ENCODE assay signal across 20 cellular contexts in the genomic region with DNA sequence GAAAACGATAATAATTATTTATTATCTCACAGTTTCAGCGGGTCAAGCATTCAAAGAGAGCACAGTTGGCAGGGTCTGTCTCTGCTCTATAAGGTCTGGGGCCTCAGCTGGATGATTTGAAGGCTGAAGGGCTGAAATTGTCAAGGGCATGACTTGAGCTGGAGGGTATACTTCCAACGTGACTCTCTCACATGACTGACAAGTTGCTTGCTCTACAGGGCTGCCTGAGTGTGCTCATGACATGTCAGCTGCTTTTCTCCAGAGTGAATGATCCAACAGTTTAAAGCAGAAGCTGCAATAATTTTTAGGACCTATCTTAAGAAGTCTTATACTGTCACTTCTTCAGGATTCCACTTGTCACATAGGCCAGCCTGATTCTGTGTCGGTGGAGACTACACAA. TPM values are rescaled to one million over a fixed set of nuclear protein-coding genes. Genes with fewer than 3 reads are reported as not detected.
DNase-seq lines count a peak whose midpoint lies in the region; ATAC-seq and TF ChIP-seq lines count a peak whose summit lies in the region.
"Had no signal": no experiment of that assay in that cellular context is flagged by ENCODE, and none has a peak within 500 bp of the region (broad histone marks: within the 10 kb centered on the region; RNA-seq: fewer than 3 reads in every experiment).

No MANE protein-coding gene starts in this region.

- H4K20me1 ChIP-seq in PC-9 (ENCODE audit: insufficient read depth) = no peaks in the 10 kb centered on the region
- H4K20me1 ChIP-seq in neural cell (ENCODE audit: insufficient read depth) = no peaks in the 10 kb centered on the region

- POLR2A ChIA-PET in PC-9 (lab: Charles Lee; ENCODE audit: unreplicated experiment) = interaction anchor here (0.6 kb wide), 1 partner anchor 40 kb away, joined by 11 read pairs; no protein-coding TSS in a partner anchor

- no peak for TF ChIP-seq POLR2A in esophagus muscularis mucosa (IDR thresholded peaks at IDR 0.05; ENCODE audit: low read depth)

- intact Hi-C loops in Right ventricle myocardium superior (cut with DNase I) (no loop called here), PC-9 (cut with micrococcal nuclease; ENCODE audit: unreplicated experiment) (loop anchor here (10.0 kb wide), 1 partner anchor 742 kb away; no protein-coding TSS in a partner anchor), esophagus muscularis mucosa (cut with DNase I) (loop anchor here (10.0 kb wide), 1 partner anchor 272 kb away; no protein-coding TSS in a partner anchor)

- no peak for TF ChIP-seq CTCF in right atrium auricular region (IDR thresholded peaks at IDR 0.05)
- no peak for TF ChIP-seq CTCF in PC-9 (conservative IDR thresholded peaks at IDR 0.05)
- no peak for TF ChIP-seq CTCF in neural cell (IDR thresholded peaks at IDR 0.05; ENCODE audit: poor library complexity, severe bottlenecking)
- TF ChIP-seq CTCF in esophagus muscularis mucosa (IDR thresholded peaks at IDR 0.05) = no peak

- no peaks in the 10 kb centered on the region for H3K9me2 ChIP-seq in PC-9 (ENCODE audit: insufficient read depth)
- no peaks in the 10 kb centered on the region for H3K9me2 ChIP-seq in neural cell (ENCODE audit: insufficient read depth, low read length)

- peak; percentile 34 for ATAC-seq in Right ventricle myocardium superior (ENCODE audit: poor library complexity)
- ATAC-seq in GM19035 (IDR thresholded peaks at IDR 0.05; ENCODE audit: unreplicated experiment) = no peak
- ATAC-seq: GM12878, GM23338, HCT116 had no signal

- H3K27me3 ChIP-seq in right atrium auricular region = no peaks in the 10 kb centered on the region
- no peaks in the 10 kb centered on the region for H3K27me3 ChIP-seq in PC-9 (ENCODE audit: insufficient read depth, low read depth)
- no peaks in the 10 kb centered on the region for H3K27me3 ChIP-seq in neural cell (ENCODE audit: insufficient read depth, low read depth, low read length)
- no peaks in the 10 kb centered on the region for H3K27me3 ChIP-seq in esophagus muscularis mucosa

- H3K4me1 ChIP-seq in right atrium auricular region = no peaks in the 10 kb centered on the region
- no peaks in the 10 kb centered on the region for H3K4me1 ChIP-seq in PC-9 (replicated peaks; ENCODE audit: insufficient read depth)
- H3K4me1 ChIP-seq in esophagus muscularis mucosa = no peaks in the 10 kb centered on the region

- H3K36me3 ChIP-seq in right atrium auricular region = no peaks in the 10 kb centered on the region
- H3K36me3 ChIP-seq in PC-9 (ENCODE audit: low read depth) = no peaks in the 10 kb centered on the region
- no peaks in the 10 kb centered on the region for H3K36me3 ChIP-seq in neural cell (ENCODE audit: insufficient read depth, low read length)
- no peaks in the 10 kb centered on the region for H3K36me3 ChIP-seq in esophagus muscularis mucosa

- no peaks in the 10 kb centered on the region for H3K9me3 ChIP-seq in right atrium auricular region
- no peaks in the 10 kb centered on the region for H3K9me3 ChIP-seq in PC-9 (ENCODE audit: insufficient read depth, low read depth)
- H3K9me3 ChIP-seq in neural cell (ENCODE audit: low read length) = no peaks in the 10 kb centered on the region
- no peaks in the 10 kb centered on the region for H3K9me3 ChIP-seq in esophagus muscularis mucosa

- peak overlapping the region; percentile 22; the same call in 1 of the 2 replicates for H2AFZ ChIP-seq in PC-9
- no peak overlapping the region for H2AFZ ChIP-seq in neural cell (ENCODE audit: low read depth, low read length)
- H2AFZ ChIP-seq: GM23338 had no signal

- DNase-seq in Right ventricle myocardium superior = no peak
- no peak for DNase-seq in right atrium auricular region (ENCODE audit: low spot score)
- no peak for DNase-seq in PC-9
- DNase-seq in foreskin melanocyte = peak; percentile 86
- no peak for DNase-seq in HK-2 (ENCODE audit: unreplicated experiment)
- no peak for DNase-seq in esophagus muscularis mucosa (ENCODE audit: extremely low spot score)
- DNase-seq: 8988T; C1 segment of cervical spinal cord; Calu3; CD4-positive, alpha-beta memory T cell; COR-L47; DMS79; EL; GDM1; H9 had no signal

- H3K4me3 ChIP-seq in right atrium auricular region (no peak overlapping the region), PC-9 (no peak overlapping the region), neural cell (ENCODE audit: low read length) (no peak overlapping the region), esophagus muscularis mucosa (no peak overlapping the region)
- H3K4me3 ChIP-seq: GM12878, GM23338 had no signal

- no peak for TF ChIP-seq RAD21 in neural cell (conservative IDR thresholded peaks at IDR 0.05)

- 80% methylated on average over 4 of the region's 4 CpGs for WGBS in esophagus muscularis mucosa

- CTCF ChIA-PET in PC-9 (lab: Charles Lee) = no interaction called here

- no peaks in the 10 kb centered on the region for H3F3A ChIP-seq in PC-9 (ENCODE audit: insufficient read depth, low read depth)
- H3F3A ChIP-seq in neural cell (ENCODE audit: insufficient read depth, low read length, poor library complexity, severe bottlenecking) = no peaks in the 10 kb centered on the region

- H3K27ac ChIP-seq in right atrium auricular region (no peak overlapping the region), PC-9 (no peak overlapping the region), neural cell (ENCODE audit: low read length) (peak overlapping the region; percentile 41), esophagus muscularis mucosa (replicated peaks in 1 of 4) (no peak overlapping the region)

- BruUV-seq in PC-9 (replicated peaks; lab: Mats Ljungman, UMichigan) = no TSS peak

- TF ChIP-seq EP300 in neural cell (conservative IDR thresholded peaks at IDR 0.05; ENCODE audit: poor library complexity, severe bottlenecking) (peak; percentile 37), esophagus muscularis mucosa (IDR thresholded peaks at IDR 0.05) (no peak)

- no peak overlapping the region for H3K9ac ChIP-seq in neural cell (ENCODE audit: low read length)

- no peak overlapping the region for H3K4me2 ChIP-seq in PC-9
- no peak overlapping the region for H3K4me2 ChIP-seq in neural cell (ENCODE audit: low read length)
- H3K4me2 ChIP-seq: GM23338 had no signal

- H3K79me2 ChIP-seq in PC-9 (ENCODE audit: low read depth) = no peaks in the 10 kb centered on the region
- H3K79me2 ChIP-seq in neural cell (replicated peaks; ENCODE audit: insufficient read depth, low read length) = no peaks in the 10 kb centered on the region

TF ChIP-seq in neural cell, 6 proteins besides CTCF, POLR2A, EP300 and RAD21:
- no peak for TF ChIP-seq EZH2 (IDR thresholded peaks at IDR 0.05; ENCODE audit: borderline replicate concordance, insufficient read depth, low read length, poor library complexity, severe bottlenecking)
- no peak for TF ChIP-seq SMC3 (conservative IDR thresholded peaks at IDR 0.05; ENCODE audit: poor library complexity)
- no peak for TF ChIP-seq TAF1 (IDR thresholded peaks at IDR 0.05; ENCODE audit: low read depth)
- TF ChIP-seq POLR2AphosphoS5 (IDR thresholded peaks at IDR 0.05) = no peak
- TF ChIP-seq MXI1 (conservative IDR thresholded peaks at IDR 0.05; ENCODE audit: poor library complexity, severe bottlenecking) = no peak

RNA-seq across cellular contexts. Expression of a gene that starts 51.2 kb away (rescaled TPM):
- 2.4 TPM for total RNA-seq in Right ventricle myocardium superior
- total RNA-seq in right atrium auricular region = 1 to 10 TPM; 1.5 to 2.3 TPM
- 10.9 and 11.5 TPM in 2 replicates for total RNA-seq in PC-9 (2021)
- polyA plus RNA-seq in neural cell = 4.7 and 5.9 TPM in 2 replicates
- 14.1 and 19.7 TPM in 2 replicates for polyA minus RNA-seq in neural cell
- total RNA-seq in esophagus muscularis mucosa = 1 to 10 TPM; 2.1 to 2.5 (median 2.4) TPM
